In the genomic region with DNA sequence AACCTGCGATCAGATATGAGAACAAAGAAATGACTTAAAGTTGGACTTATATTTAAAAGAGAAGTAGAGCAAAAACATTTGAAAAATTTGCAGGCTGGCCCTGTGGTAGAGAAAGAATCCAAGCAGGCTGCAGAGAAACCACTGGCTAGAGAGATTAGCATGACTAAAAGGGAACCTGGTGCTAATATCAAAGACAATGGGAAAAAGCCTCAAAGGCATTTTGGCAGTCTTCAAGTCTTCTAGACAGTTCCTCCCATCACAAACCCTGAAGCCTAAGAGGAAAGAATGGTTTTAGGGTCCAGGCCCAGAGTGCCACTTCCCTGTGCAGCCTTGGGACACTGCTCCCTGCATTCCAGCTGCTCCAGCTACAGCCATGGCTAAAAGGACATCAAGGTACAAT, we compare ENCODE assay signal across 16 cellular contexts. TPM values are rescaled to one million over a fixed set of nuclear protein-coding genes. Genes with fewer than 3 reads are reported as not detected.
DNase-seq lines count a peak whose midpoint lies in the region; ATAC-seq, FAIRE-seq and TF ChIP-seq lines count a peak whose summit lies in the region.
"Had no signal": no experiment of that assay in that cellular context is flagged by ENCODE, and none has a peak within 500 bp of the region (broad histone marks: within the 10 kb centered on the region; RNA-seq: fewer than 3 reads in every experiment).

No MANE protein-coding gene starts in this region.

- no peak for FAIRE-seq in H1 (lab: Jason Lieb, UNC)

- CTCF ChIA-PET in H1 (lab: Charles Lee; ENCODE audit: partially characterized antibody): no interaction called here
- CTCF ChIA-PET in RWPE1 (lab: Yijun Ruan, JAX): no interaction called here

- H3K79me2 ChIP-seq in H1 (ENCODE audit: control insufficient read depth in 1 of 2, insufficient read depth in 2 of 2, low read length in 2 of 2): no peaks in the 10 kb centered on the region; a peak in 1 of 4 replicates

- intact Hi-C loops in head of caudate nucleus (cut with DNase I): no loop called here

- no peak overlapping the region for H3K4me2 ChIP-seq in H1 (ENCODE audit: insufficient read depth in 1 of 2, low read depth in 2 of 2, low read length in 2 of 2)
- H3K4me2 ChIP-seq: PC-9 had no signal

- TF ChIP-seq POLR2A in H1 (IDR thresholded peaks at IDR 0.05; ENCODE audit: control extremely low read depth in 1 of 2, low read depth in 2 of 2, low read length in 2 of 2): no peak

- H2BK15ac ChIP-seq in H1 (ENCODE audit: low read length): no peak overlapping the region

- whole genome bisulfite sequencing in H1 (ENCODE audit: extremely low coverage in 1 of 2, insufficient coverage in 1 of 2, insufficient read length in 1 of 2, insufficient replicate concordance in 2 of 2, low coverage in 1 of 2, low lambda C conversion rate in 2 of 2, missing lambda C conversion rate in 1 of 2), 2 experiments: 90% methylated on average over 1 of the region's 1 CpG; no CpG with 5 or more reads in 1 of the 2 experiments

- peaks cover 5% of the 10 kb centered on the region; the same call in 1 of the 2 replicates for H3K9me3 ChIP-seq in HUES6 (ENCODE audit: control insufficient read depth, insufficient read depth, low read depth, low read length)
- peaks cover 0 to 4% of the 10 kb centered on the region in 2 experiments; a peak in 1 of 4 replicates for H3K9me3 ChIP-seq in H1 (ENCODE audit: insufficient read depth in 2 of 2, low read depth in 1 of 2, low read length in 1 of 2)
- H3K9me3 ChIP-seq in iPS-20b (ENCODE audit: insufficient read depth, low read depth, low read length): no peaks in the 10 kb centered on the region

- DNase-seq in H1 (ENCODE audit: low read depth in 1 of 2, low spot score in 2 of 2) (peak in 1 of 2 experiments; percentile 45), RWPE1 (ENCODE audit: low spot score) (no peak), head of caudate nucleus (no peak), brain microvascular endothelial cell (no peak)
- DNase-seq: CD4-positive, CD25-positive, alpha-beta regulatory T cell; DMS79; GM23248; Kasumi-1; NCI-H187; NCI-H446; NCI-H526 treated with DMSO at 0.1 percent for 48 hours; PC-9 had no signal

- no peaks in the 10 kb centered on the region for H4K20me1 ChIP-seq in H1 (replicated peaks in 1 of 2; ENCODE audit: control insufficient read depth in 1 of 2, insufficient read depth in 2 of 2, low read length in 2 of 2)

- TF ChIP-seq CTCF in H1 (IDR thresholded peaks at IDR 0.05; ENCODE audit: control extremely low read depth in 1 of 3, insufficient read depth in 1 of 3, low read depth in 1 of 3, low read length in 3 of 3) (no peak), RWPE1 (conservative IDR thresholded peaks at IDR 0.05; ENCODE audit: low read depth) (no peak), brain microvascular endothelial cell (IDR thresholded peaks at IDR 0.05; ENCODE audit: low read depth, low read length, missing control alignments) (no peak)

- H3K4me3 ChIP-seq in HUES6 (ENCODE audit: low read depth, low read length) (no peak overlapping the region; the same call in 1 of the 2 replicates), H1 (ENCODE audit: extremely low read depth in 1 of 4, insufficient read depth in 2 of 4, low read depth in 3 of 4, low read length in 4 of 4) (no peak overlapping the region), iPS-20b (ENCODE audit: low read length) (peak overlapping the region; percentile 33; the same call in 1 of the 2 replicates), brain microvascular endothelial cell (ENCODE audit: low read depth, low read length) (no peak overlapping the region)
- H3K4me3 ChIP-seq: GM23248, PC-9 had no signal

- H2BK120ac ChIP-seq in H1 (replicated peaks; ENCODE audit: low read depth, low read length): no peak overlapping the region

- ATAC-seq in GM19023 (IDR thresholded peaks at IDR 0.05; ENCODE audit: unreplicated experiment): no peak

- no peak overlapping the region for H4K5ac ChIP-seq in H1 (ENCODE audit: insufficient read length, low read depth, low read length)

- no peak for TF ChIP-seq RAD21 in H1 (IDR thresholded peaks at IDR 0.05 in 1 of 2, conservative IDR thresholded peaks at IDR 0.05 in 1 of 2; ENCODE audit: low read depth in 2 of 2, low read length in 2 of 2)

- H3K4me1 ChIP-seq in HUES6 (ENCODE audit: control insufficient read depth, insufficient read depth, low read length): peaks cover 15% of the 10 kb centered on the region
- H3K4me1 ChIP-seq in H1 (replicated peaks in 1 of 4; ENCODE audit: control insufficient read depth in 3 of 4, insufficient read depth in 4 of 4, low read length in 3 of 4): peaks cover 0 to 7% (median 0%) of the 10 kb centered on the region in 4 experiments; a peak in 2 of 7 replicates
- H3K4me1 ChIP-seq in iPS-20b (ENCODE audit: insufficient read depth, low read length): peaks cover 11% of the 10 kb centered on the region; the same call in 1 of the 2 replicates

- H3K27me3 ChIP-seq in HUES6 (ENCODE audit: control insufficient read depth, insufficient read depth, low read length) (no peaks in the 10 kb centered on the region), H1 (replicated peaks in 1 of 4; ENCODE audit: control insufficient read depth in 3 of 4, extremely low read depth in 1 of 4, insufficient read depth in 3 of 4, low read length in 3 of 4) (no peaks in the 10 kb centered on the region), iPS-20b (ENCODE audit: insufficient read depth, low read length) (no peaks in the 10 kb centered on the region), brain microvascular endothelial cell (replicated peaks) (no peaks in the 10 kb centered on the region)

- no peak for TF ChIP-seq EP300 in H1 (IDR thresholded peaks at IDR 0.05; ENCODE audit: borderline replicate concordance in 1 of 2, low read depth in 2 of 2, low read length in 2 of 2)

- no peaks in the 10 kb centered on the region for H3K79me1 ChIP-seq in H1 (ENCODE audit: low read depth, low read length)

- H3K27ac ChIP-seq in HUES6 (ENCODE audit: low read depth, low read length) (peak overlapping the region; percentile 36; the same call in 1 of the 2 replicates), H1 (ENCODE audit: low read depth, low read length) (no peak overlapping the region), iPS-20b (ENCODE audit: low read length) (peak overlapping the region; percentile 51), RWPE1 (no peak overlapping the region), brain microvascular endothelial cell (no peak overlapping the region)
- H3K27ac ChIP-seq: GM23248, PC-9 had no signal

- 0 out of 2 replicates have a peak overlapping the region, but pooled peaks have one; percentile 66 for H2BK5ac ChIP-seq in H1 (ENCODE audit: low read depth, low read length)

- H4K8ac ChIP-seq in H1 (ENCODE audit: extremely low read depth, insufficient read depth, low read length): no peak overlapping the region

- peak overlapping the region; percentile 23; the same call in 1 of the 2 replicates for H2BK20ac ChIP-seq in H1 (ENCODE audit: low read length)

- no peak overlapping the region for H4K91ac ChIP-seq in H1 (replicated peaks; ENCODE audit: insufficient read length, low read length)

- H3K9ac ChIP-seq in HUES6 (ENCODE audit: low read length) (no peak overlapping the region), H1 (replicated peaks in 1 of 4; ENCODE audit: extremely low read depth in 1 of 4, low read depth in 3 of 4, low read length in 3 of 4) (no peak overlapping the region), iPS-20b (ENCODE audit: low read depth, low read length) (no peak overlapping the region)
- H3K9ac ChIP-seq: GM23248 had no signal

- POLR2A ChIA-PET in H1 (lab: Charles Lee; ENCODE audit: partially characterized antibody) (interaction anchor here (0.5 kb wide), 1 partner anchor 104 kb away, joined by 3 read pairs; no protein-coding TSS in a partner anchor), RWPE1 (lab: Yijun Ruan, JAX; ENCODE audit: low non-redundant PET) (no interaction called here)

- in situ Hi-C loops in brain microvascular endothelial cell (cut with HindIII; ENCODE audit: low pct_ligation_motif_present, low sequenced_read_pairs): no loop called here

- no peaks in the 10 kb centered on the region for H3K36me3 ChIP-seq in HUES6 (ENCODE audit: control insufficient read depth, insufficient read depth, low read length)
- no peaks in the 10 kb centered on the region for H3K36me3 ChIP-seq in H1 (ENCODE audit: control insufficient read depth in 2 of 4, insufficient read depth in 4 of 4, low read length in 3 of 4)
- H3K36me3 ChIP-seq in iPS-20b (ENCODE audit: insufficient read depth, low read depth, low read length): no peaks in the 10 kb centered on the region
- no peaks in the 10 kb centered on the region for H3K36me3 ChIP-seq in brain microvascular endothelial cell (replicated peaks)

- peak overlapping the region; percentile 62; the same call in 1 of the 2 replicates for H2BK12ac ChIP-seq in H1 (ENCODE audit: low read depth, low read length)

- no peak overlapping the region for H3K14ac ChIP-seq in H1 (ENCODE audit: insufficient read length)

- H2AK5ac ChIP-seq in H1 (ENCODE audit: low read depth, low read length): no peak overlapping the region

- no peak overlapping the region for H3K4ac ChIP-seq in H1 (replicated peaks; ENCODE audit: insufficient read length, low read depth, low read length)

- H3K23ac ChIP-seq in H1 (ENCODE audit: insufficient read length): no peak overlapping the region

- no peak overlapping the region for H3K18ac ChIP-seq in H1 (ENCODE audit: extremely low read depth, low read length)

- H3K56ac ChIP-seq in H1 (replicated peaks; ENCODE audit: insufficient read length, low read depth, low read length): no peak overlapping the region

- H3K23me2 ChIP-seq in H1 (ENCODE audit: low read depth, low read length): no peaks in the 10 kb centered on the region

- no peak overlapping the region for H2AFZ ChIP-seq in H1 (ENCODE audit: low read length)
- H2AFZ ChIP-seq: GM23248, PC-9 had no signal

TF ChIP-seq in H1, 55 proteins besides CTCF, POLR2A, EP300 and RAD21:
- TF ChIP-seq ZNF274 (IDR thresholded peaks at IDR 0.05; ENCODE audit: borderline replicate concordance, extremely low read depth, low read length): no peak
- TF ChIP-seq JUND (IDR thresholded peaks at IDR 0.05; ENCODE audit: low read length): no peak

RNA-seq across cellular contexts. Expression of gene KCTD8, which starts 33.4 kb away (rescaled TPM):
- total RNA-seq in H1 (2021; fragmentation: NEBNext Ultra II Directional; extraction: Animal tissue kit (Norgen Biotek cat#: 25700)): 3.5 and 3.7 TPM in 2 replicates
- 2.7 and 2.9 TPM in 2 replicates for polyA plus RNA-seq in H1 (2011; rRNA removed)
- 1.7 TPM for polyA plus RNA-seq in H1 (2011; cell fraction: cytosol; rRNA removed)
- polyA plus RNA-seq in H1 (2011; cell fraction: nucleus; rRNA removed): 3.4 TPM
- 1.6 to 2.2 TPM (median 2.1 TPM) in 4 replicates for polyA plus RNA-seq in H1 (2012, experiment 1 of 2)
- 0.83 TPM for polyA plus RNA-seq in H1 (2012, experiment 2 of 2)
- polyA plus RNA-seq in H1 (2013, experiment 1 of 2): 2.4 TPM
- 1.9 TPM for polyA plus RNA-seq in H1 (2013, experiment 2 of 2)
- 2.0 and 3.0 TPM in 2 replicates for polyA minus RNA-seq in H1 (2011; rRNA and poly(A)+ RNA removed)
- 4.6 TPM for polyA minus RNA-seq in H1 (2011; cell fraction: cytosol; rRNA and poly(A)+ RNA removed)
- 31.8 TPM for polyA minus RNA-seq in H1 (2011; cell fraction: nucleus; rRNA and poly(A)+ RNA removed)
- total RNA-seq: CD4-positive, CD25-positive, alpha-beta regulatory T cell; GM23248; PC-9 had no signal
- polyA plus RNA-seq: BJ; CD4-positive, CD25-positive, alpha-beta regulatory T cell; GM23248 had no signal

Comparison
In these comparisons a context has a peak if more than half of its experiments do, and no peak if none do; other contexts are left out.
1. H3K27ac ChIP-seq: peak in HUES6 (single experiment) and iPS-20b (single experiment); none in H1 (single experiment), RWPE1 (single experiment) and brain microvascular endothelial cell (single experiment).